8 cellular contexts compared by ENCODE assay signal in genomic region chr6:85593438-85594196, GRCh38. TPM values are rescaled to one million over a fixed set of nuclear protein-coding genes. Genes with fewer than 3 reads are reported as not detected.
DNase-seq lines count a peak whose midpoint lies in the region; ATAC-seq and TF ChIP-seq lines count a peak whose summit lies in the region.

Gene SNX14 (minus strand): TSS chr6:85593858. CDS start chr6:85593718, 140 bp downstream.

- H3K9ac ChIP-seq in parathyroid adenoma, result peak within 1 kb of the TSS; percentile 32

- intact Hi-C loops in tibial artery (cut with DNase I; ENCODE audit: low total_unique reads), result loop anchor here (5.0 to 10.0 kb wide), 2 partner anchors 49 to 81 kb away; partner anchors contain the start of gene SYNCRIP

- H3K27me3 Mint-ChIP-seq in activated naive CD8-positive, alpha-beta T cell treated with anti-CD3 and anti-CD28 coated beads, Interleukin-2, amount 50 U/mL, for 24 hours, result no peaks in the 10 kb centered on the region

- H3K9me3 ChIP-seq in cardiac muscle cell (ENCODE audit: low read depth) (no peaks in the 10 kb centered on the region), parathyroid adenoma (ENCODE audit: control insufficient read depth, low read length) (no peaks in the 10 kb centered on the region), tibial artery (no peaks in the 10 kb centered on the region)

- H3K4me1 Mint-ChIP-seq in activated naive CD8-positive, alpha-beta T cell treated with anti-CD3 and anti-CD28 coated beads, Interleukin-2, amount 50 U/mL, for 24 hours, result peaks cover 51% of the 10 kb centered on the region

- H3K36me3 ChIP-seq in cardiac muscle cell, result no peaks in the 10 kb centered on the region
- no peaks in the 10 kb centered on the region for H3K36me3 ChIP-seq in parathyroid adenoma (ENCODE audit: control insufficient read depth, insufficient read depth, low read length)
- H3K36me3 ChIP-seq in tibial artery, result no peaks in the 10 kb centered on the region

- H3K4me3 Mint-ChIP-seq in activated naive CD8-positive, alpha-beta T cell treated with anti-CD3 and anti-CD28 coated beads, Interleukin-2, amount 50 U/mL, for 24 hours, result peak within 1 kb of the TSS; percentile 95

- H3K4me1 ChIP-seq in cardiac muscle cell (ENCODE audit: low read depth) (no peaks in the 10 kb centered on the region), parathyroid adenoma (peaks cover 5% of the 10 kb centered on the region), tibial artery (peaks cover 0 to 31% (median 15%) of the 10 kb centered on the region in 4 donors)

- H3K36me3 Mint-ChIP-seq in activated naive CD8-positive, alpha-beta T cell treated with anti-CD3 and anti-CD28 coated beads, Interleukin-2, amount 50 U/mL, for 24 hours (ENCODE audit: low read depth), result peaks cover 27% of the 10 kb centered on the region

- 0 out of 2 replicates have a peak, but pooled peaks have one; percentile 3 for TF ChIP-seq CTCF in GM12875 (IDR thresholded peaks at IDR 0.05; ENCODE audit: borderline replicate concordance, insufficient read depth, low read depth, low read length)
- TF ChIP-seq CTCF in cardiac muscle cell (IDR thresholded peaks at IDR 0.05; ENCODE audit: low read depth, low read length), result no peak
- peak; percentile 10 for TF ChIP-seq CTCF in parathyroid adenoma (IDR thresholded peaks at IDR 0.05)
- peak; percentile 11 to 19 for TF ChIP-seq CTCF in tibial artery (IDR thresholded peaks at IDR 0.05)

- peak; percentile 85 for DNase-seq in NCI-H1105 treated with DMSO at 0.1 percent for 48 hours (lab: John Stamatoyannopoulos, UW)
- DNase-seq in SW480 (ENCODE audit: low spot score), result peak; percentile 95
- peak; percentile 86 for DNase-seq in activated naive CD8-positive, alpha-beta T cell treated with anti-CD3 and anti-CD28 coated beads, Interleukin-2, amount 50 U/mL, for 24 hours
- DNase-seq in cardiac muscle cell (ENCODE audit: low read depth in 1 of 2, low spot score in 1 of 2), result peak; percentile 95 to 97
- DNase-seq in tibial artery, result peak; percentile 93 to 97

- peak; percentile 84 for ATAC-seq in HG02678 (IDR thresholded peaks at IDR 0.05; ENCODE audit: unreplicated experiment)
- peak; percentile 88 for ATAC-seq in activated naive CD8-positive, alpha-beta T cell treated with anti-CD3 and anti-CD28 coated beads, Interleukin-2, amount 50 U/mL, for 24 hours

- H3K27ac ChIP-seq in cardiac muscle cell (peak within 1 kb of the TSS; percentile 92), parathyroid adenoma (peak within 1 kb of the TSS; percentile 92), tibial artery (peak within 1 kb of the TSS; percentile 91 to 93)

- H3K4me3 ChIP-seq in GM12875 (ENCODE audit: low read depth, low read length) (peak within 1 kb of the TSS; percentile 88), cardiac muscle cell (peak within 1 kb of the TSS; percentile 76), parathyroid adenoma (ENCODE audit: low read depth, low read length) (peak within 1 kb of the TSS; percentile 70), tibial artery (peak within 1 kb of the TSS; percentile 75 to 93)

- peaks cover 30% of the 10 kb centered on the region for H3K79me2 ChIP-seq in parathyroid adenoma

- peak within 1 kb of the TSS; percentile 82 for H2AFZ ChIP-seq in parathyroid adenoma

- no peaks in the 10 kb centered on the region for H3K9me3 Mint-ChIP-seq in activated naive CD8-positive, alpha-beta T cell treated with anti-CD3 and anti-CD28 coated beads, Interleukin-2, amount 50 U/mL, for 24 hours

- H3K27me3 ChIP-seq in cardiac muscle cell, result no peaks in the 10 kb centered on the region
- H3K27me3 ChIP-seq in parathyroid adenoma (ENCODE audit: control insufficient read depth, insufficient read depth, low read length), result no peaks in the 10 kb centered on the region
- H3K27me3 ChIP-seq in tibial artery, result no peaks in the 10 kb centered on the region

- H3K4me2 ChIP-seq in parathyroid adenoma (ENCODE audit: low read length), result peak within 1 kb of the TSS; percentile 85

- peak within 1 kb of the TSS; percentile 94 for H3K27ac Mint-ChIP-seq in activated naive CD8-positive, alpha-beta T cell treated with anti-CD3 and anti-CD28 coated beads, Interleukin-2, amount 50 U/mL, for 24 hours

RNA-seq across cellular contexts. Expression of gene SNX14, which starts in this region (rescaled TPM):
- total RNA-seq in cardiac muscle cell, result 52.8 and 103 TPM in 2 replicates
- 53.8 and 58.1 TPM in 2 replicates for polyA plus RNA-seq in cardiac muscle cell

Comparison
In these comparisons a context has a peak if more than half of its experiments do, and no peak if none do; other contexts are left out.
1. Peak in every context shown above with its lines: DNase-seq, ATAC-seq, H3K4me3 ChIP-seq and H3K27ac ChIP-seq.